ENCODE assay signal across 9 cellular contexts in genomic region chr3:131386429-131386926, GRCh38. TPM values are rescaled to one million over a fixed set of nuclear protein-coding genes. Genes with fewer than 3 reads are reported as not detected.
DNase-seq lines count a peak whose midpoint lies in the region; ATAC-seq and TF ChIP-seq lines count a peak whose summit lies in the region.
"Had no signal": no experiment of that assay in that cellular context is flagged by ENCODE, and none has a peak within 500 bp of the region (broad histone marks: within the 10 kb centered on the region; RNA-seq: fewer than 3 reads in every experiment).

No MANE protein-coding gene starts in this region.

- H3K9me3 ChIP-seq in right cardiac atrium (ENCODE audit: control insufficient read depth, low read length) (no peaks in the 10 kb centered on the region), OCI-LY7 (ENCODE audit: low read length) (no peaks in the 10 kb centered on the region)

- no peaks in the 10 kb centered on the region for H3K36me3 ChIP-seq in OCI-LY7 (ENCODE audit: insufficient read depth, low read length)

- peak; percentile 72 to 87 for ATAC-seq in right cardiac atrium
- ATAC-seq in GM19328 (IDR thresholded peaks at IDR 0.05; ENCODE audit: unreplicated experiment): no peak
- no peak for ATAC-seq in GM21529 (IDR thresholded peaks at IDR 0.05; ENCODE audit: unreplicated experiment)

- intact Hi-C loops in right cardiac atrium (cut with DNase I) (loop anchor here in 1 of 4 donors (10.0 kb wide), 1 partner anchor 118 kb away; the partner anchor contains the start of gene MRPL3), OCI-LY7 (cut with micrococcal nuclease; ENCODE audit: unreplicated experiment) (no loop called here)

- BruUV-seq in OCI-LY7 (replicated peaks; lab: Mats Ljungman, UMichigan): no TSS peak

- DNase-seq in KG1 (lab: John Stamatoyannopoulos, UW) (peak; percentile 50), right cardiac atrium (peak; percentile 78 to 86 (median 82)), NCI-H524 treated with DMSO at 0.1 percent for 48 hours (lab: John Stamatoyannopoulos, UW) (no peak), OCI-LY7 (ENCODE audit: low spot score) (no peak)
- peak; percentile 36 for DNase-seq in activated CD4-positive, alpha-beta memory T cell treated with anti-CD3 and anti-CD28 coated beads, Interleukin-2, amount 10 ng/mL, durations not matched to agents 7 days and 5 days
- DNase-seq: NCI-H2081 had no signal

- no peak overlapping the region for H3K4me3 Mint-ChIP-seq in activated CD4-positive, alpha-beta memory T cell treated with anti-CD3 and anti-CD28 coated beads, Interleukin-2, amount 10 ng/mL, durations not matched to agents 7 days and 5 days

- POLR2A ChIA-PET in activated CD4-positive, alpha-beta memory T cell treated with anti-CD3 and anti-CD28 coated beads, Interleukin-2, amount 10 ng/mL, durations not matched to agents 7 days and 5 days (lab: Charles Lee): interaction anchor here (1.4 kb wide), 1 partner anchor 9 kb away, joined by 3 read pairs; no protein-coding TSS in a partner anchor
- POLR2A ChIA-PET in OCI-LY7 (lab: Charles Lee): interaction anchor here (0.5 kb wide), 1 partner anchor 17 kb away, joined by 3 read pairs; no protein-coding TSS in a partner anchor

- H3K36me3 Mint-ChIP-seq in activated CD4-positive, alpha-beta memory T cell treated with anti-CD3 and anti-CD28 coated beads, Interleukin-2, amount 10 ng/mL, durations not matched to agents 7 days and 5 days (ENCODE audit: low read depth): peaks cover 27% of the 10 kb centered on the region

- no peaks in the 10 kb centered on the region for H3K9me2 ChIP-seq in OCI-LY7 (ENCODE audit: insufficient read depth, low read length)

- H3K27ac ChIP-seq in right cardiac atrium (ENCODE audit: low read length) (peak overlapping the region; percentile 50), skin epidermis (peak overlapping the region in 13 of 21 experiments; percentile 1 to 74 (median 58)), OCI-LY7 (ENCODE audit: low read depth, low read length, poor library complexity, severe bottlenecking) (no peak overlapping the region)

- H3K27me3 Mint-ChIP-seq in activated CD4-positive, alpha-beta memory T cell treated with anti-CD3 and anti-CD28 coated beads, Interleukin-2, amount 10 ng/mL, durations not matched to agents 7 days and 5 days: no peaks in the 10 kb centered on the region

- no peaks in the 10 kb centered on the region for H3K79me2 ChIP-seq in OCI-LY7 (ENCODE audit: insufficient read depth, low read depth, low read length)

- H3K4me1 Mint-ChIP-seq in activated CD4-positive, alpha-beta memory T cell treated with anti-CD3 and anti-CD28 coated beads, Interleukin-2, amount 10 ng/mL, durations not matched to agents 7 days and 5 days: peaks cover 49% of the 10 kb centered on the region

- TF ChIP-seq CTCF in OCI-LY7 (conservative IDR thresholded peaks at IDR 0.05; ENCODE audit: low read length): no peak

- H4K20me1 ChIP-seq in OCI-LY7 (ENCODE audit: insufficient read depth, low read length): no peaks in the 10 kb centered on the region

- H3K4me1 ChIP-seq in right cardiac atrium (ENCODE audit: control insufficient read depth, insufficient read depth, low read length) (peaks cover 30% of the 10 kb centered on the region), OCI-LY7 (ENCODE audit: insufficient read depth, low read length, poor library complexity, severe bottlenecking) (no peaks in the 10 kb centered on the region)

- H3K27me3 ChIP-seq in right cardiac atrium (ENCODE audit: control insufficient read depth, insufficient read depth): no peaks in the 10 kb centered on the region

- H3K4me3 ChIP-seq in right cardiac atrium (ENCODE audit: low read length) (no peak overlapping the region), skin epidermis (no peak overlapping the region), OCI-LY7 (ENCODE audit: low read depth, low read length, poor library complexity, severe bottlenecking) (no peak overlapping the region)

- peak overlapping the region; percentile 53 for H3K27ac Mint-ChIP-seq in activated CD4-positive, alpha-beta memory T cell treated with anti-CD3 and anti-CD28 coated beads, Interleukin-2, amount 10 ng/mL, durations not matched to agents 7 days and 5 days

- H3K4me2 ChIP-seq in OCI-LY7 (ENCODE audit: low read length): no peak overlapping the region

- no peak overlapping the region for H2AFZ ChIP-seq in OCI-LY7 (ENCODE audit: low read length)

- 23% methylated on average over 5 of the region's 5 CpGs for WGBS in right cardiac atrium

- H3K9me3 Mint-ChIP-seq in activated CD4-positive, alpha-beta memory T cell treated with anti-CD3 and anti-CD28 coated beads, Interleukin-2, amount 10 ng/mL, durations not matched to agents 7 days and 5 days: no peaks in the 10 kb centered on the region

- CTCF ChIA-PET in activated CD4-positive, alpha-beta memory T cell treated with anti-CD3 and anti-CD28 coated beads, Interleukin-2, amount 10 ng/mL, durations not matched to agents 7 days and 5 days (lab: Charles Lee): no interaction called here
- CTCF ChIA-PET in OCI-LY7 (lab: Charles Lee; ENCODE audit: unreplicated experiment): no interaction called here

RNA-seq across cellular contexts. Expression of gene NUDT16, which starts 4.9 kb away (rescaled TPM):
- total RNA-seq in activated CD4-positive, alpha-beta memory T cell treated with anti-CD3 and anti-CD28 coated beads, Interleukin-2, amount 10 ng/mL, durations not matched to agents 7 days and 5 days: 10 to 100 TPM; 12.3 to 12.4 TPM
- total RNA-seq in right cardiac atrium (10 to 100 TPM; 22.5 to 35.4 (median 26.2) TPM), OCI-LY7 (2022) (12.5 and 14.0 TPM in 2 replicates)
- polyA plus RNA-seq in right cardiac atrium: 23.6 TPM
- total RNA-seq in OCI-LY7 (2014; rRNA removed; shearing (Covaris generic)): 8.7 and 9.0 TPM in 2 replicates

Comparison
In these comparisons a context has a peak if more than half of its experiments do, and no peak if none do; other contexts are left out.
1. DNase-seq: peak in KG1 (single experiment), activated CD4-positive, alpha-beta memory T cell treated with anti-CD3 and anti-CD28 coated beads, Interleukin-2, amount 10 ng/mL, durations not matched to agents 7 days and 5 days (single experiment) and right cardiac atrium (3 of 3); none in NCI-H524 treated with DMSO at 0.1 percent for 48 hours (single experiment) and OCI-LY7 (single experiment).
2. ATAC-seq: peak in right cardiac atrium (2 of 2); none in GM19328 (single experiment) and GM21529 (single experiment).